ENCODE assay signal across 8 cellular contexts in the genomic region with DNA sequence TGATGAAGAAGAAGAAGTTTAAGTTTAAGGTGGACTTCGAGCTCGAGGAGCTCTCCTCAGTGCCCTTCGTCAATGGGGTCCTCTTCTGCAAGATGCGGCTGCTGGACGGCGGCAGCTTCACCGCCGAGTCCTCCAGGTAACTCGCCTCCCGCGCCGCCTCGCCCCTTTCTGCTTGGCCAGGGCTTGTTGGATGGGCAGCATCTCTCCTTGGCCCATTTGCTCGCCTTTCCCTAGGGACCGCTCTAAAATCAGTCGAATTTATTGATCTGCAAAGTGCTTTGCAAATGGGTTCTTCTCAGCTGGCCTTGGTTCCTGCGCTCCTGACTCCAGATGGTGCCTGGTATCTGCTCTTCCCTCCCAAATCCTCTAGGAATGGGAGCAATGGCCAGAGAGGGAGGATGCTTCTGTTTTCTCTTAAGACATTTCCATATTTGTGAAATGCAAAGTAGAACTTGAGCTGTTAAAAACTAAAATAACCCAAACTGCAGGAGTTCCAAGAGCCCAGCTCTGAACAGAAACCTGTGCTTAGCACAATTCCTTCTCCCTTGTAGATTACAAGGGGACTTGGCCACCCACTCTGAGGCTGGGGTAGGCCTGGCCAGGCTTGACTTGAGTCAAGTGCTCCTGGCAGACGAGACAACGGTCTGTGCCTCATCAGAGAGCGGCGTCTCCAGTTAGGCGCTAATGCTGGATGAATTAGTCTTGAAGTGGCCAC. TPM values are rescaled to one million over a fixed set of nuclear protein-coding genes. Genes with fewer than 3 reads are reported as not detected.
DNase-seq lines count a peak whose midpoint lies in the region; ATAC-seq and TF ChIP-seq lines count a peak whose summit lies in the region.

No MANE protein-coding gene starts in this region.

- peak in 1 of 4 donors; percentile 69 for TF ChIP-seq POLR2A in upper lobe of left lung (IDR thresholded peaks at IDR 0.05)

- H3K9me3 ChIP-seq in CD4-positive, CD25-positive, alpha-beta regulatory T cell (ENCODE audit: control insufficient read depth in 2 of 2, low read length in 2 of 2) = no peaks in the 10 kb centered on the region
- H3K9me3 ChIP-seq in OCI-LY3 (ENCODE audit: insufficient read depth, low read length) (no peaks in the 10 kb centered on the region), upper lobe of left lung (no peaks in the 10 kb centered on the region)

- peaks cover 36% of the 10 kb centered on the region for H3K4me1 ChIP-seq in CD4-positive, CD25-positive, alpha-beta regulatory T cell (ENCODE audit: control insufficient read depth, insufficient read depth, low read length, poor library complexity, severe bottlenecking)
- H3K4me1 ChIP-seq in OCI-LY3 (ENCODE audit: low read length) = peaks cover 47% of the 10 kb centered on the region
- H3K4me1 ChIP-seq in upper lobe of left lung = peaks cover 17 to 27% (median 22%) of the 10 kb centered on the region in 4 donors

- H3K27me3 ChIP-seq in CD4-positive, CD25-positive, alpha-beta regulatory T cell (ENCODE audit: control insufficient read depth, insufficient read depth, low read length) = no peaks in the 10 kb centered on the region
- H3K27me3 ChIP-seq in OCI-LY3 (ENCODE audit: low read depth, low read length) (no peaks in the 10 kb centered on the region), upper lobe of left lung (no peaks in the 10 kb centered on the region)

- H3K27me3 Mint-ChIP-seq in CD4-positive, CD25-positive, alpha-beta regulatory T cell = peaks cover 5% of the 10 kb centered on the region
- H3K27me3 Mint-ChIP-seq in activated T-cell treated with anti-CD3 and anti-CD28 coated beads, Interleukin-2, amount 50 U/mL, for 24 hours = no peaks in the 10 kb centered on the region
- H3K27me3 Mint-ChIP-seq in nephron progenitor cell (ENCODE audit: low read depth, poor library complexity) = peaks cover 3% of the 10 kb centered on the region

- H3K4me1 Mint-ChIP-seq in CD4-positive, CD25-positive, alpha-beta regulatory T cell = peaks cover 16 to 45% (median 31%) of the 10 kb centered on the region in 4 donors
- H3K4me1 Mint-ChIP-seq in activated T-cell treated with anti-CD3 and anti-CD28 coated beads, Interleukin-2, amount 50 U/mL, for 24 hours (ENCODE audit: low read depth) = peaks cover 44% of the 10 kb centered on the region
- H3K4me1 Mint-ChIP-seq in nephron progenitor cell = peaks cover 9% of the 10 kb centered on the region

- WGBS in upper lobe of left lung, 2 donors = 2% methylated on average over 8 to 20 of the region's 22 CpGs

- peaks cover 3% of the 10 kb centered on the region for H3K79me2 ChIP-seq in OCI-LY3 (ENCODE audit: low read length)

- peaks cover 10% of the 10 kb centered on the region; the same call in 1 of the 2 replicates for H4K20me1 ChIP-seq in OCI-LY3 (ENCODE audit: insufficient read depth, low read length)

- peak overlapping the region; percentile 60 for H2AFZ ChIP-seq in OCI-LY3 (ENCODE audit: low read depth, low read length)

- H3K4me3 ChIP-seq in CD4-positive, CD25-positive, alpha-beta regulatory T cell (ENCODE audit: low read depth, low read length) = peak overlapping the region; percentile 94
- H3K4me3 ChIP-seq in OCI-LY3 (ENCODE audit: low read length) = peak overlapping the region; percentile 89
- H3K4me3 ChIP-seq in fibroblast of pulmonary artery (replicated peaks; ENCODE audit: low read depth, low read length) = peak overlapping the region; percentile 79
- H3K4me3 ChIP-seq in upper lobe of left lung = peak overlapping the region; percentile 45 to 71 (median 69)

- DNase-seq in CD4-positive, CD25-positive, alpha-beta regulatory T cell = peak; percentile 29 to 67 (median 32)
- peak; percentile 64 for DNase-seq in activated T-cell treated with anti-CD3 and anti-CD28 coated beads, Interleukin-2, amount 50 U/mL, for 24 hours
- DNase-seq in fibroblast of pulmonary artery (ENCODE audit: low read depth) (peak; percentile 59), nephron progenitor cell (peak; percentile 47), upper lobe of left lung (peak; percentile 74 to 87)

- peak in 1 of 2 donors; percentile 0 for ATAC-seq in CD4-positive, CD25-positive, alpha-beta regulatory T cell (ENCODE audit: low read depth in 2 of 2)
- ATAC-seq in GM19372 (IDR thresholded peaks at IDR 0.05; ENCODE audit: low read depth, unreplicated experiment) (peak; percentile 3), HG03571 (IDR thresholded peaks at IDR 0.05; ENCODE audit: unreplicated experiment) (peak; percentile 22), upper lobe of left lung (ENCODE audit: low FRiP score in 2 of 2) (peak; percentile 49 to 70)

- H3K4me2 ChIP-seq in OCI-LY3 (ENCODE audit: low read length) = peak overlapping the region; percentile 85

- peak overlapping the region; percentile 53 for H3K27ac ChIP-seq in CD4-positive, CD25-positive, alpha-beta regulatory T cell (ENCODE audit: insufficient read depth, low read length, poor library complexity, severe bottlenecking)
- H3K27ac ChIP-seq in OCI-LY3 (ENCODE audit: low read length) (0 out of 2 replicates have a peak overlapping the region, but pooled peaks have one; percentile 6), upper lobe of left lung (peak overlapping the region; percentile 32 to 86 (median 68))

- no peak for TF ChIP-seq EP300 in upper lobe of left lung (IDR thresholded peaks at IDR 0.05)

- TF ChIP-seq CTCF in OCI-LY3 (IDR thresholded peaks at IDR 0.05; ENCODE audit: low read depth, low read length) = no peak
- peak; percentile 16 for TF ChIP-seq CTCF in fibroblast of pulmonary artery (IDR thresholded peaks at IDR 0.05; ENCODE audit: low read length, missing control alignments)
- no peak for TF ChIP-seq CTCF in nephron progenitor cell (IDR thresholded peaks at IDR 0.05)
- peak in 1 of 6 experiments; percentile 7 for TF ChIP-seq CTCF in upper lobe of left lung (IDR thresholded peaks at IDR 0.05)

- H3K9ac ChIP-seq in OCI-LY3 (ENCODE audit: low read length) = peak overlapping the region; percentile 71

- H3K9me3 Mint-ChIP-seq in CD4-positive, CD25-positive, alpha-beta regulatory T cell = no peaks in the 10 kb centered on the region
- no peaks in the 10 kb centered on the region for H3K9me3 Mint-ChIP-seq in activated T-cell treated with anti-CD3 and anti-CD28 coated beads, Interleukin-2, amount 50 U/mL, for 24 hours
- no peaks in the 10 kb centered on the region for H3K9me3 Mint-ChIP-seq in nephron progenitor cell

- peak overlapping the region; percentile 93 to 99 (median 96) for H3K4me3 Mint-ChIP-seq in CD4-positive, CD25-positive, alpha-beta regulatory T cell
- peak overlapping the region; percentile 90 for H3K4me3 Mint-ChIP-seq in activated T-cell treated with anti-CD3 and anti-CD28 coated beads, Interleukin-2, amount 50 U/mL, for 24 hours
- H3K4me3 Mint-ChIP-seq in nephron progenitor cell = peak overlapping the region; percentile 97

- peak overlapping the region; percentile 60 to 88 (median 84) for H3K27ac Mint-ChIP-seq in CD4-positive, CD25-positive, alpha-beta regulatory T cell
- peak overlapping the region; percentile 82 for H3K27ac Mint-ChIP-seq in activated T-cell treated with anti-CD3 and anti-CD28 coated beads, Interleukin-2, amount 50 U/mL, for 24 hours
- no peak overlapping the region for H3K27ac Mint-ChIP-seq in nephron progenitor cell

- no peaks in the 10 kb centered on the region for H3K36me3 Mint-ChIP-seq in CD4-positive, CD25-positive, alpha-beta regulatory T cell
- H3K36me3 Mint-ChIP-seq in activated T-cell treated with anti-CD3 and anti-CD28 coated beads, Interleukin-2, amount 50 U/mL, for 24 hours (ENCODE audit: low read depth) = peaks cover 1% of the 10 kb centered on the region
- H3K36me3 Mint-ChIP-seq in nephron progenitor cell (ENCODE audit: low read depth) = no peaks in the 10 kb centered on the region

- no peaks in the 10 kb centered on the region for H3K36me3 ChIP-seq in CD4-positive, CD25-positive, alpha-beta regulatory T cell (ENCODE audit: control insufficient read depth, insufficient read depth, low read length)
- H3K36me3 ChIP-seq in OCI-LY3 (replicated peaks; ENCODE audit: low read depth, low read length) (no peaks in the 10 kb centered on the region), upper lobe of left lung (no peaks in the 10 kb centered on the region)

RNA-seq across cellular contexts. Expression of gene EEIG2, which starts 0.7 kb away (rescaled TPM):
- 14.3 TPM for total RNA-seq in CD4-positive, CD25-positive, alpha-beta regulatory T cell
- polyA plus RNA-seq in CD4-positive, CD25-positive, alpha-beta regulatory T cell = 1 to 10 TPM in 2 of 4 donors, under 1 TPM in 2; 0.43 to 2.0 (median 1.3) TPM
- total RNA-seq in upper lobe of left lung = 10 to 100 TPM in 5 of 6 donors, 1 to 10 TPM in 1; 8.4 to 19.9 (median 15.1) TPM

Comparison
In these comparisons a context has a peak if more than half of its experiments do, and no peak if none do; other contexts are left out.
1. H3K27ac ChIP-seq: peak in every context shown above with its lines; median percentile 68 in upper lobe of left lung; 53 in CD4-positive, CD25-positive, alpha-beta regulatory T cell; 6 in OCI-LY3.